Comparison of ENCODE assay signal across 21 cellular contexts in genomic region chr2:70456594-70457495, GRCh38.
"Had no signal": no experiment of that assay in that cellular context is flagged by ENCODE, and none has a peak within 500 bp of the region (broad histone marks: within the 10 kb centered on the region; RNA-seq: fewer than 3 reads in every experiment).

No MANE protein-coding gene starts in this region.

- H3K4me1 Mint-ChIP-seq: activated B cell treated with CpG ODN at 0.5 μM for 24 hours; activated T-helper 17 cell treated with anti-CD3 and anti-CD28 coated beads, Interleukin-2, amount 50 U/mL, for 72 hours; immature natural killer cell; memory B cell; neural crest cell had no signal

- H3K36me3 Mint-ChIP-seq: memory B cell had no signal

- H3K9me3 Mint-ChIP-seq: activated B cell treated with CpG ODN at 0.5 μM for 24 hours; activated T-helper 17 cell treated with anti-CD3 and anti-CD28 coated beads, Interleukin-2, amount 50 U/mL, for 72 hours; immature natural killer cell; memory B cell; neural crest cell; T-cell had no signal

- H3K27ac ChIP-seq: coronary artery, left ventricle myocardium inferior, sigmoid colon, tibial nerve, uterus had no signal

- DNase-seq: activated B cell treated with CpG ODN at 0.5 μM for 24 hours; activated CD4-positive, alpha-beta T cell treated with anti-CD3 and anti-CD28 coated beads for 48 hours; activated naive CD4-positive, alpha-beta T cell; activated T-cell treated with anti-CD3 and anti-CD28 coated beads for 4 hours; aorta; immature natural killer cell; kidney glomerular epithelial cell; left ventricle myocardium inferior; sigmoid colon; stimulated activated CD4-positive, alpha-beta T cell treated with anti-CD3 and anti-CD28 coated beads, Interleukin-4, amount 100 ng/mL, for 24 hours; stimulated activated naive CD4-positive, alpha-beta T cell; substantia nigra; T-cell; uterus had no signal

- H3K36me3 ChIP-seq: left ventricle myocardium inferior, sigmoid colon, tibial nerve, uterus had no signal

- H3K27me3 ChIP-seq: sigmoid colon, tibial nerve, uterus had no signal

- H3K27ac Mint-ChIP-seq: activated B cell treated with CpG ODN at 0.5 μM for 24 hours; activated T-helper 17 cell treated with anti-CD3 and anti-CD28 coated beads, Interleukin-2, amount 50 U/mL, for 72 hours; immature natural killer cell; memory B cell; T-cell had no signal

- H3K4me1 ChIP-seq: left ventricle myocardium inferior, sigmoid colon, tibial nerve, uterus had no signal

- H3K4me3 Mint-ChIP-seq: activated B cell treated with CpG ODN at 0.5 μM for 24 hours; activated T-helper 17 cell treated with anti-CD3 and anti-CD28 coated beads, Interleukin-2, amount 50 U/mL, for 72 hours; immature natural killer cell; memory B cell; neural crest cell; T-cell had no signal

- FAIRE-seq: endometrium had no signal

- H3K27me3 Mint-ChIP-seq: activated T-helper 17 cell treated with anti-CD3 and anti-CD28 coated beads, Interleukin-2, amount 50 U/mL, for 72 hours; T-cell had no signal

- ATAC-seq: activated T-helper 17 cell treated with anti-CD3 and anti-CD28 coated beads, Interleukin-2, amount 50 U/mL, for 72 hours; SK-N-SH treated with all-trans-retinoic acid at 6 μM for 48 hours; T-cell had no signal

- H3K9me3 ChIP-seq: left ventricle myocardium inferior, sigmoid colon, tibial nerve, uterus had no signal

- H3K4me3 ChIP-seq: coronary artery, left ventricle myocardium inferior, sigmoid colon, tibial nerve, uterus had no signal
